13 cellular contexts compared by ENCODE assay signal in the genomic region with DNA sequence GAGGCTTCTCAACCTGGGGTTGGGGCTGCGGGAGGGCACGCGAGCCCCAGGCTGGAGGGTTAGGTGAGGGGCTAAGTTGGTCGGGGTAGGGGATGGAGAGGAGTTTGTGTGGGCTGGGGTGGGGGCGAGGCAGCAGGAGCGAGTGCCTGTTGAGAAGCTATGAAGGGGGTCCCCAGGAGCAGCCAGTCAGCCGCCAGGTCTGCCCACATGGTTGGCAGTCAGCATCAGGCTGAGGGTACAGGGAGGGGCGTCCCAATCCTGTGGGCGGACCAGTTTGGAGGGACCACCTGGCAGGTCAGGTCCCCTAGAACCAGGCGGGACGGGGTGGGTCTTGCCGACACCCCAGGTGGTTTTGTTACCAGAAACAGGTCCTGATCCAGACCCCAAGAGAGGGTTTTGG. TPM values are rescaled to one million over a fixed set of nuclear protein-coding genes. Genes with fewer than 3 reads are reported as not detected.
DNase-seq lines count a peak whose midpoint lies in the region; ATAC-seq, FAIRE-seq and TF ChIP-seq lines count a peak whose summit lies in the region.
"Had no signal": no experiment of that assay in that cellular context is flagged by ENCODE, and none has a peak within 500 bp of the region (broad histone marks: within the 10 kb centered on the region; RNA-seq: fewer than 3 reads in every experiment).

No MANE protein-coding gene starts in this region.

- peaks cover 21% of the 10 kb centered on the region; the same call in 2 of the 3 replicates for H3K4me1 Mint-ChIP-seq in GM23338

- no peak overlapping the region for H4K5ac ChIP-seq in mesendoderm (ENCODE audit: low read length)

- H2BK120ac ChIP-seq in mesendoderm (ENCODE audit: low read depth, low read length) = no peak overlapping the region

- WGBS in mesendoderm (ENCODE audit: extremely low coverage, insufficient coverage, low lambda C conversion rate) = no CpG with 5 or more reads among the region's 12 CpGs

- H3K27me3 ChIP-seq in A673 (replicated peaks; ENCODE audit: insufficient read depth, low read depth, low read length, poor library complexity) (peaks cover 4% of the 10 kb centered on the region), GM23338 (ENCODE audit: insufficient read depth) (peaks cover 87% of the 10 kb centered on the region), dorsolateral prefrontal cortex (peaks cover 0 to 42% (median 5%) of the 10 kb centered on the region in 45 donors), mesendoderm (ENCODE audit: insufficient read depth, low read length, poor library complexity) (no peaks in the 10 kb centered on the region)

- H3K4me3 ChIP-seq in A673 (ENCODE audit: low read depth, low read length, poor library complexity, severe bottlenecking) (peak overlapping the region; percentile 49), GM23338 (peak overlapping the region; percentile 72), dorsolateral prefrontal cortex (peak overlapping the region in 34 of 59 donors; percentile 54 to 72 (median 64)), mesendoderm (ENCODE audit: low read length) (no peak overlapping the region)

- H3K79me2 ChIP-seq in GM23338 (replicated peaks; ENCODE audit: insufficient read depth) (no peaks in the 10 kb centered on the region), mesendoderm (ENCODE audit: control insufficient read depth, insufficient read depth, low read length) (no peaks in the 10 kb centered on the region)

- no peak for FAIRE-seq in D721Med (lab: Jason Lieb, UNC)

- peak overlapping the region; percentile 67 for H3K4me3 Mint-ChIP-seq in GM23338

- BruUV-seq in A673 (replicated peaks; lab: Mats Ljungman, UMichigan) = no TSS peak

- no peak overlapping the region for H2AFZ ChIP-seq in GM23338

- H3K9ac ChIP-seq in mesendoderm (ENCODE audit: low read length) = no peak overlapping the region

- H3K4me2 ChIP-seq in GM23338 = peak overlapping the region; percentile 93
- peak overlapping the region; percentile 9 for H3K4me2 ChIP-seq in mesendoderm (ENCODE audit: low read length)

- H3K36me3 ChIP-seq in A673 (ENCODE audit: insufficient read depth, low read length, poor library complexity, severe bottlenecking) = no peaks in the 10 kb centered on the region
- H3K36me3 ChIP-seq in GM23338 (ENCODE audit: insufficient read depth) = no peaks in the 10 kb centered on the region
- H3K36me3 ChIP-seq in mesendoderm (ENCODE audit: control insufficient read depth, insufficient read depth, low read length) = no peaks in the 10 kb centered on the region

- H3K56ac ChIP-seq in mesendoderm (ENCODE audit: low read length) = peak overlapping the region; percentile 79

- no peaks in the 10 kb centered on the region for H3K9me3 Mint-ChIP-seq in GM23338

- H3K18ac ChIP-seq in mesendoderm (ENCODE audit: low read length) = peak overlapping the region; percentile 91

- H3F3A ChIP-seq in GM23338 (replicated peaks; ENCODE audit: low read depth) = 0 out of 2 replicates have a peak, but pooled peaks cover 8% of the 10 kb centered on the region

- H3K4me1 ChIP-seq in A673 (ENCODE audit: insufficient read depth, low read length, poor library complexity, severe bottlenecking) (peaks cover 15% of the 10 kb centered on the region), GM23338 (ENCODE audit: insufficient read depth) (peaks cover 17% of the 10 kb centered on the region; the same call in 1 of the 2 replicates), mesendoderm (ENCODE audit: control insufficient read depth, low read depth, low read length) (peaks cover 14% of the 10 kb centered on the region)

- H3K27ac ChIP-seq in A673 (ENCODE audit: low read depth, low read length, poor library complexity, severe bottlenecking) = no peak overlapping the region
- no peak overlapping the region for H3K27ac ChIP-seq in GM23338 (ENCODE audit: low read depth)
- H3K27ac ChIP-seq in dorsolateral prefrontal cortex = peak overlapping the region in 2 of 59 donors; percentile 72 to 78
- no peak overlapping the region for H3K27ac ChIP-seq in mesendoderm (ENCODE audit: low read depth, low read length)

- intact Hi-C loops in A673 (cut with micrococcal nuclease; ENCODE audit: unreplicated experiment) = no loop called here
- intact Hi-C loops in dorsolateral prefrontal cortex (cut with DNase I) = no loop called here

- no peak overlapping the region for H2BK5ac ChIP-seq in mesendoderm (ENCODE audit: low read length)

- peak; percentile 10 for ATAC-seq in GM23338

- H3K4ac ChIP-seq in mesendoderm (ENCODE audit: low read depth, low read length) = no peak overlapping the region

- CTCF ChIA-PET in A673 (lab: Charles Lee) = no interaction called here

- no peak overlapping the region for H4K8ac ChIP-seq in mesendoderm (ENCODE audit: low read depth, low read length)

- no peaks in the 10 kb centered on the region for H3K79me1 ChIP-seq in mesendoderm (ENCODE audit: low read length)

- H3K27me3 Mint-ChIP-seq in GM23338 (ENCODE audit: insufficient read depth, low read depth, poor library complexity) = peaks cover 62% of the 10 kb centered on the region

- no peaks in the 10 kb centered on the region for H3K9me2 ChIP-seq in GM23338 (ENCODE audit: insufficient read depth)

- POLR2A ChIA-PET in A673 (lab: Charles Lee; ENCODE audit: low non-redundant PET) = no interaction called here

- H3K9me3 ChIP-seq in A673 (ENCODE audit: low read depth, low read length, poor library complexity, severe bottlenecking) = no peaks in the 10 kb centered on the region

- H3K27ac Mint-ChIP-seq in GM23338 = no peak overlapping the region

- peaks cover 4% of the 10 kb centered on the region for H4K20me1 ChIP-seq in GM23338 (replicated peaks; ENCODE audit: insufficient read depth)

- H3K23ac ChIP-seq in mesendoderm (ENCODE audit: low read length) = peak overlapping the region; percentile 85

- no peak for TF ChIP-seq CTCF in A673 (conservative IDR thresholded peaks at IDR 0.05; ENCODE audit: low read depth, low read length)
- no peak for TF ChIP-seq CTCF in GM23338 (conservative IDR thresholded peaks at IDR 0.05; ENCODE audit: low read depth in 2 of 2)
- TF ChIP-seq CTCF in dorsolateral prefrontal cortex (IDR thresholded peaks at IDR 0.05 in 54 of 56, conservative IDR thresholded peaks at IDR 0.05 in 2 of 56; ENCODE audit: low read depth in 1 of 56, partially characterized antibody in 56 of 56) = no peak
- TF ChIP-seq CTCF in D721Med (IDR thresholded peaks at IDR 0.05; ENCODE audit: insufficient read depth, missing control alignments) = no peak

- H2BK15ac ChIP-seq in mesendoderm (replicated peaks; ENCODE audit: low read depth) = no peak overlapping the region

- DNase-seq in A673 (ENCODE audit: low spot score) = no peak
- DNase-seq in GM23338 (ENCODE audit: low spot score) = no peak
- DNase-seq in dorsolateral prefrontal cortex = no peak
- no peak for DNase-seq in mesendoderm
- DNase-seq in effector CD4-positive, alpha-beta T cell = no peak
- DNase-seq in D721Med (ENCODE audit: insufficient read length, low spot score) = no peak
- no peak for DNase-seq in EL
- no peak for DNase-seq in SIG-M5 treated with dmso at 0.1 percent for 504 hours (lab: John Stamatoyannopoulos, UW; ENCODE audit: unreplicated experiment)
- DNase-seq: activated CD4-positive, CD25-positive, alpha-beta regulatory T cell treated with anti-CD3 and anti-CD28 coated beads, Interleukin-2, amount 50 U/mL, for 72 hours; NCI-H1048; NCI-H524 treated with DMSO at 0.1 percent for 48 hours; SHP77 had no signal

- no peaks in the 10 kb centered on the region for H3K36me3 Mint-ChIP-seq in GM23338 (ENCODE audit: low read depth)

- no peak overlapping the region for H2AK5ac ChIP-seq in mesendoderm (ENCODE audit: low read length)

TF ChIP-seq in GM23338, 12 proteins besides CTCF, POLR2A, EP300 and RAD21:
- TF ChIP-seq NANOG (IDR thresholded peaks at IDR 0.05; ENCODE audit: borderline replicate concordance) = no peak
- no peak for TF ChIP-seq CREB1 (CRISPR knock-in tag; IDR thresholded peaks at IDR 0.05; ENCODE audit: low read depth)
- no peak for TF ChIP-seq STAT1 (IDR thresholded peaks at IDR 0.05; ENCODE audit: unreplicated experiment)
- no peak for TF ChIP-seq ZNF331 (CRISPR knock-in tag; IDR thresholded peaks at IDR 0.05; ENCODE audit: low read depth)
- TF ChIP-seq EZH2 (IDR thresholded peaks at IDR 0.05; ENCODE audit: low read depth, unreplicated experiment) = peak; percentile 38

RNA-seq across cellular contexts. Expression of a gene that starts 0.4 kb away (rescaled TPM):
- total RNA-seq in A673 (2021) (0.54 and 0.72 TPM in 2 replicates), dorsolateral prefrontal cortex (10 to 100 TPM in 116 of 120 experiments, 1 to 10 TPM in 4; 8.5 to 40.4 (median 21.4) TPM)
- 1.1 and 1.4 TPM in 2 replicates for total RNA-seq in GM23338 (2014; rRNA removed; shearing (Covaris generic))
- polyA plus RNA-seq in GM23338 (2016; fragmentation: Nextera tagmentation; extraction: Ambion mirVana) = 0.86 and 1.4 TPM in 2 replicates
- 1.4 TPM for polyA plus RNA-seq in mesendoderm (2013, experiment 1 of 2)
- 1.1 TPM for polyA plus RNA-seq in mesendoderm (2013, experiment 2 of 2)
- total RNA-seq: HT-29 had no signal

RNA-seq across cellular contexts. Expression of a gene that starts 10.4 kb away (rescaled TPM):
- total RNA-seq in A673 (2021) = 41.8 and 46.6 TPM in 2 replicates
- 37.2 and 41.2 TPM in 2 replicates for total RNA-seq in GM23338 (2014; rRNA removed; shearing (Covaris generic))
- 16.2 and 17.5 TPM in 2 replicates for polyA plus RNA-seq in GM23338 (2016; fragmentation: Nextera tagmentation; extraction: Ambion mirVana)
- 10 to 100 TPM; 15.7 to 36.4 (median 25.3) TPM for total RNA-seq in dorsolateral prefrontal cortex
- polyA plus RNA-seq in mesendoderm (2013, experiment 1 of 2) = 15.8 TPM
- polyA plus RNA-seq in mesendoderm (2013, experiment 2 of 2) = 15.4 TPM
